24 cellular contexts compared by ENCODE assay signal in genomic region chr13:111363591-111363990, GRCh38. TPM values are rescaled to one million over a fixed set of nuclear protein-coding genes. Genes with fewer than 3 reads are reported as not detected.
DNase-seq lines count a peak whose midpoint lies in the region; ATAC-seq and TF ChIP-seq lines count a peak whose summit lies in the region.
"Had no signal": no experiment of that assay in that cellular context is flagged by ENCODE, and none has a peak within 500 bp of the region (broad histone marks: within the 10 kb centered on the region; RNA-seq: fewer than 3 reads in every experiment).

No MANE protein-coding gene starts in this region.

- intact Hi-C loops in esophagus muscularis mucosa (cut with DNase I), result no loop called here
- intact Hi-C loops in vagina (cut with DNase I), result no loop called here

- H3K4me3 ChIP-seq in esophagus muscularis mucosa, result no peak overlapping the region
- H3K4me3 ChIP-seq in neuronal stem cell (ENCODE audit: low read length in 2 of 2), result no peak overlapping the region
- H3K4me3 ChIP-seq in vagina, result no peak overlapping the region
- no peak overlapping the region for H3K4me3 ChIP-seq in HAP-1
- H3K4me3 ChIP-seq: BLaER1 had no signal

- WGBS in esophagus muscularis mucosa, result 76% methylated on average over 7 of the region's 7 CpGs
- WGBS in neuronal stem cell (ENCODE audit: extremely low coverage in 2 of 2, insufficient read length in 2 of 2, insufficient replicate concordance in 1 of 2), 2 donors, result no CpG with 5 or more reads among the region's 7 CpGs

- H3K18ac ChIP-seq in neuronal stem cell (ENCODE audit: low read length), result peak overlapping the region; percentile 82

- H3K4me2 ChIP-seq in neuronal stem cell (ENCODE audit: insufficient read depth, low read length, poor library complexity, severe bottlenecking), result no peak overlapping the region
- H3K4me2 ChIP-seq: BLaER1 had no signal

- H3K4ac ChIP-seq in neuronal stem cell (ENCODE audit: low read length), result no peak overlapping the region

- DNase-seq in esophagus muscularis mucosa (ENCODE audit: extremely low spot score), result peak; percentile 85
- no peak for DNase-seq in neuronal stem cell (ENCODE audit: low spot score)
- peak; percentile 49 to 58 for DNase-seq in vagina (ENCODE audit: extremely low spot score in 2 of 2)
- no peak for DNase-seq in HAP-1 (ENCODE audit: low spot score in 2 of 2)
- DNase-seq: 8988T; ACHN; BE2C; C1 segment of cervical spinal cord; CD4-positive, alpha-beta memory T cell; CD4-positive, CD25-positive, alpha-beta regulatory T cell; CD8-positive, alpha-beta memory T cell; COR-L47; DMS 273 treated with DMSO at 0.1 percent for 48 hours; DMS153; DMS53; DMS79; DND-41; EL; GDM1 had no signal

- no peak overlapping the region for H2AFZ ChIP-seq in neuronal stem cell (ENCODE audit: low read length)

- H3K9me3 ChIP-seq in esophagus muscularis mucosa (no peaks in the 10 kb centered on the region), neuronal stem cell (replicated peaks in 1 of 2; ENCODE audit: control insufficient read depth in 2 of 2, insufficient read depth in 1 of 2, low read depth in 1 of 2, low read length in 2 of 2) (no peaks in the 10 kb centered on the region), vagina (no peaks in the 10 kb centered on the region), HAP-1 (no peaks in the 10 kb centered on the region)
- H3K9me3 ChIP-seq: BE2C, BLaER1 had no signal

- H3K27ac ChIP-seq in esophagus muscularis mucosa (replicated peaks in 1 of 4), result no peak overlapping the region
- H3K27ac ChIP-seq in neuronal stem cell (replicated peaks; ENCODE audit: low read length), result no peak overlapping the region
- H3K27ac ChIP-seq in vagina, result no peak overlapping the region
- H3K27ac ChIP-seq: BLaER1 had no signal

- H2BK120ac ChIP-seq in neuronal stem cell (ENCODE audit: low read depth, low read length), result no peak overlapping the region

- in situ Hi-C loops in HAP-1 (cut with MboI; ENCODE audit: low sequenced_read_pairs), result no loop called here

- H2BK12ac ChIP-seq in neuronal stem cell (ENCODE audit: low read length), result no peak overlapping the region

- no peak overlapping the region for H3K9ac ChIP-seq in neuronal stem cell (ENCODE audit: low read depth, low read length, poor library complexity)
- H3K9ac ChIP-seq: BLaER1 had no signal

- TF ChIP-seq EP300 in esophagus muscularis mucosa (IDR thresholded peaks at IDR 0.05), result no peak

- H3K23ac ChIP-seq in neuronal stem cell (ENCODE audit: low read depth, low read length, poor library complexity), result no peak overlapping the region

- TF ChIP-seq CTCF in esophagus muscularis mucosa (IDR thresholded peaks at IDR 0.05) (no peak), vagina (IDR thresholded peaks at IDR 0.05) (no peak)

- ATAC-seq in GM21367 (IDR thresholded peaks at IDR 0.05; ENCODE audit: unreplicated experiment) (no peak), GM19397 (IDR thresholded peaks at IDR 0.05; ENCODE audit: unreplicated experiment) (no peak)

- no peak overlapping the region for H4K8ac ChIP-seq in neuronal stem cell (ENCODE audit: low read depth, low read length)

- no peak overlapping the region for H2BK5ac ChIP-seq in neuronal stem cell (ENCODE audit: low read length)

- no peak overlapping the region for H2BK15ac ChIP-seq in neuronal stem cell (ENCODE audit: low read length)

- H3K27me3 ChIP-seq in esophagus muscularis mucosa, result peaks cover 0 to 47% (median 0%) of the 10 kb centered on the region in 4 donors
- H3K27me3 ChIP-seq in neuronal stem cell (ENCODE audit: control insufficient read depth in 3 of 3, insufficient read depth in 3 of 3, low read depth in 1 of 3, low read length in 3 of 3), result peaks cover 0 to 9% (median 0%) of the 10 kb centered on the region in 3 experiments
- no peaks in the 10 kb centered on the region for H3K27me3 ChIP-seq in vagina
- 0 out of 2 replicates have a peak, but pooled peaks cover 7% of the 10 kb centered on the region for H3K27me3 ChIP-seq in HAP-1 (ENCODE audit: low read depth)
- H3K27me3 ChIP-seq: BLaER1 had no signal

- H3K4me1 ChIP-seq in esophagus muscularis mucosa (no peaks in the 10 kb centered on the region), neuronal stem cell (ENCODE audit: control insufficient read depth in 2 of 2, insufficient read depth in 1 of 2, low read depth in 1 of 2, low read length in 2 of 2) (no peaks in the 10 kb centered on the region), vagina (no peaks in the 10 kb centered on the region), HAP-1 (no peaks in the 10 kb centered on the region; the same call in 1 of the 2 replicates)
- H3K4me1 ChIP-seq: BE2C, BLaER1 had no signal

- H3K36me3 ChIP-seq in esophagus muscularis mucosa, result no peaks in the 10 kb centered on the region
- no peaks in the 10 kb centered on the region for H3K36me3 ChIP-seq in neuronal stem cell (replicated peaks in 1 of 2; ENCODE audit: control insufficient read depth in 2 of 2, insufficient read depth in 2 of 2, low read length in 2 of 2)
- H3K36me3 ChIP-seq in vagina, result no peaks in the 10 kb centered on the region
- H3K36me3 ChIP-seq in HAP-1 (replicated peaks), result no peaks in the 10 kb centered on the region
- H3K36me3 ChIP-seq: BE2C, BLaER1 had no signal

- no peak for TF ChIP-seq POLR2A in esophagus muscularis mucosa (IDR thresholded peaks at IDR 0.05; ENCODE audit: low read depth)
- TF ChIP-seq POLR2A in vagina (IDR thresholded peaks at IDR 0.05), result no peak

- no peaks in the 10 kb centered on the region for H3K79me1 ChIP-seq in neuronal stem cell (ENCODE audit: low read depth, low read length)

- H2AK5ac ChIP-seq in neuronal stem cell (ENCODE audit: low read depth, low read length), result no peak overlapping the region

- no peak overlapping the region for H4K91ac ChIP-seq in neuronal stem cell (ENCODE audit: low read depth, low read length, poor library complexity)

- H3K14ac ChIP-seq in neuronal stem cell (ENCODE audit: low read length), result no peak overlapping the region

RNA-seq across cellular contexts. Expression of gene TEX29, which starts 43.1 kb away (rescaled TPM):
- under 1 TPM in 2 of 4 donors, not detected in 2; 0.83 to 0.99 TPM for total RNA-seq in esophagus muscularis mucosa
- polyA plus RNA-seq in neuronal stem cell (2013, experiment 1 of 2), result 0.17 TPM
- polyA plus RNA-seq in neuronal stem cell (2013, experiment 2 of 2), result 0.26 TPM
- 2.9 TPM for total RNA-seq in vagina
- total RNA-seq: CD4-positive, CD25-positive, alpha-beta regulatory T cell; CD8-positive, alpha-beta memory T cell; Daoy; G401 had no signal
- polyA plus RNA-seq: CD4-positive, CD25-positive, alpha-beta regulatory T cell; CD8-positive, alpha-beta memory T cell had no signal

Comparison
In these comparisons a context has a peak if more than half of its experiments do, and no peak if none do; other contexts are left out.
1. DNase-seq: peak in esophagus muscularis mucosa (single experiment) and vagina (2 of 2); none in neuronal stem cell (single experiment) and HAP-1 (0 of 2).